14 cellular contexts compared by ENCODE assay signal in the genomic region with DNA sequence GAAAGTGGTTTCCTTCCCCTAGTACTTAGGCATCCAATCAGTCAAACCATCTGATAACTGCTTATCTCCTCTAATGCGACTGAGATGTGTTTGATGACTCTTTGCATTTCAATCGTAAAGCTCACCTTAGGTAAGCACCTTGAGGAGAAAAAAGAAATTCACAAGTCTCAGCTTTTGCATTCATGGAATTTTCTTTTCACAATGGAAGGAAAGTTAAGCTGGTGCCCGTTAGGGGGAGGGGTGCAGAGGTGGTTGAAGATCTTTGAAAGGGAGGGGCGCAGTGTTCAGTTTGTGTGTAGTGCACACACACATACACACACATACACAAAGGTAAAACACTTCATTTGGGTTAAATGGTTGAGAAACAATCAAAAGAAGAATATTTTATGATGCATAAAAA.
DNase-seq lines count a peak whose midpoint lies in the region; ATAC-seq and TF ChIP-seq lines count a peak whose summit lies in the region.
"Had no signal": no experiment of that assay in that cellular context is flagged by ENCODE, and none has a peak within 500 bp of the region (broad histone marks: within the 10 kb centered on the region; RNA-seq: fewer than 3 reads in every experiment).

No MANE protein-coding gene starts in this region.

- intact Hi-C loops in left ventricle myocardium inferior (cut with micrococcal nuclease): no loop called here

- in situ Hi-C loops in HAP-1 (cut with MboI; ENCODE audit: low sequenced_read_pairs): no loop called here

- H3K9me3 Mint-ChIP-seq in WTC11: no peaks in the 10 kb centered on the region

- H3K4me2 ChIP-seq in Karpas-422 (ENCODE audit: low read depth, low read length, poor library complexity, severe bottlenecking): no peak overlapping the region
- H3K4me2 ChIP-seq: PC-9 had no signal

- H3K4me1 ChIP-seq in HAP-1: peaks cover 35% of the 10 kb centered on the region
- peaks cover 33% of the 10 kb centered on the region for H3K4me1 ChIP-seq in iPS-20b (ENCODE audit: insufficient read depth, low read length)
- H3K4me1 ChIP-seq in Karpas-422 (ENCODE audit: low read length): no peaks in the 10 kb centered on the region
- no peaks in the 10 kb centered on the region for H3K4me1 ChIP-seq in left ventricle myocardium inferior

- no peaks in the 10 kb centered on the region for H3K79me2 ChIP-seq in Karpas-422 (ENCODE audit: low read length)

- H3K9me3 ChIP-seq in HAP-1: no peaks in the 10 kb centered on the region
- H3K9me3 ChIP-seq in iPS-20b (ENCODE audit: insufficient read depth, low read depth, low read length): no peaks in the 10 kb centered on the region
- no peaks in the 10 kb centered on the region for H3K9me3 ChIP-seq in Karpas-422 (ENCODE audit: low read length)
- H3K9me3 ChIP-seq in left ventricle myocardium inferior (replicated peaks): no peaks in the 10 kb centered on the region

- POLR2A ChIA-PET in WTC11 (lab: Charles Lee): interaction anchor here (0.6 kb wide), 1 partner anchor 89 kb away, joined by 3 read pairs; no protein-coding TSS in a partner anchor

- CTCF ChIA-PET in WTC11 (lab: Charles Lee): interaction anchor here (0.6 to 2.1 kb wide), 8 partner anchors 76 to 216 kb away, joined by 3 to 10 read pairs (median 4); partner anchors contain the start of gene SALL4

- no peaks in the 10 kb centered on the region for H3K9me2 ChIP-seq in Karpas-422 (replicated peaks; ENCODE audit: insufficient read depth, low read length)

- H3K27ac ChIP-seq in iPS-20b (ENCODE audit: low read length): no peak overlapping the region
- no peak overlapping the region for H3K27ac ChIP-seq in Karpas-422 (ENCODE audit: low read length)
- H3K27ac ChIP-seq in left ventricle myocardium inferior (replicated peaks): no peak overlapping the region
- H3K27ac ChIP-seq: PC-9 had no signal

- no peak overlapping the region for H3K4me3 ChIP-seq in HAP-1
- peak overlapping the region; percentile 39; the same call in 1 of the 2 replicates for H3K4me3 ChIP-seq in iPS-20b (ENCODE audit: low read length)
- no peak overlapping the region for H3K4me3 ChIP-seq in Karpas-422 (ENCODE audit: low read length)
- H3K4me3 ChIP-seq in left ventricle myocardium inferior: no peak overlapping the region
- H3K4me3 ChIP-seq: PC-9 had no signal

- H3K4me1 Mint-ChIP-seq in WTC11: peaks cover 53% of the 10 kb centered on the region

- H3K27ac Mint-ChIP-seq in WTC11: peak overlapping the region; percentile 88

- no peaks in the 10 kb centered on the region for H3K27me3 Mint-ChIP-seq in WTC11 (ENCODE audit: low read depth)

- no peak overlapping the region for H2AFZ ChIP-seq in Karpas-422 (ENCODE audit: low read length)
- H2AFZ ChIP-seq: PC-9 had no signal

- H3K27me3 ChIP-seq in HAP-1 (ENCODE audit: low read depth) (no peaks in the 10 kb centered on the region), iPS-20b (ENCODE audit: insufficient read depth, low read length) (no peaks in the 10 kb centered on the region), Karpas-422 (ENCODE audit: low read length) (no peaks in the 10 kb centered on the region), left ventricle myocardium inferior (ENCODE audit: low read depth) (peaks cover 49% of the 10 kb centered on the region)

- peak overlapping the region; percentile 46 for H3K4me3 Mint-ChIP-seq in WTC11

- ATAC-seq in WTC11 (peak; percentile 48), GM21390 (IDR thresholded peaks at IDR 0.05; ENCODE audit: unreplicated experiment) (no peak), HG03095 (IDR thresholded peaks at IDR 0.05; ENCODE audit: unreplicated experiment) (no peak)

- TF ChIP-seq CTCF in WTC11 (IDR thresholded peaks at IDR 0.05) (no peak), left ventricle myocardium inferior (IDR thresholded peaks at IDR 0.05; ENCODE audit: borderline replicate concordance) (no peak)

- DNase-seq in HAP-1 (ENCODE audit: low spot score in 2 of 2) (peak; percentile 56 to 63), WTC11 (ENCODE audit: low spot score) (no peak), Karpas-422 (no peak), left ventricle myocardium inferior (no peak)
- DNase-seq: COR-L47, IMR-90, NCI-H187 treated with DMSO at 0.1 percent for 48 hours, NCI-H2171, NCI-H446, PC-9, SW 1271 had no signal

- no peaks in the 10 kb centered on the region for H3K36me3 Mint-ChIP-seq in WTC11

- peak overlapping the region; percentile 17 for H3K9ac ChIP-seq in iPS-20b (ENCODE audit: low read depth, low read length)
- no peak overlapping the region for H3K9ac ChIP-seq in Karpas-422 (ENCODE audit: low read length)

- H3K36me3 ChIP-seq in HAP-1 (replicated peaks) (no peaks in the 10 kb centered on the region), iPS-20b (ENCODE audit: insufficient read depth, low read depth, low read length) (no peaks in the 10 kb centered on the region), Karpas-422 (ENCODE audit: insufficient read depth, low read length) (no peaks in the 10 kb centered on the region), left ventricle myocardium inferior (no peaks in the 10 kb centered on the region)

- no peaks in the 10 kb centered on the region for H4K20me1 ChIP-seq in Karpas-422 (ENCODE audit: insufficient read depth, low read depth, low read length)

TF ChIP-seq in WTC11, 78 proteins besides CTCF, POLR2A, EP300 and RAD21:
- peak; percentile 28; the same call in 1 of the 2 replicates for TF ChIP-seq TEAD1 (CRISPR knock-in tag; IDR thresholded peaks at IDR 0.05)
- TF ChIP-seq CBFB (CRISPR knock-in tag; IDR thresholded peaks at IDR 0.05; ENCODE audit: low read depth): no peak

Comparison
In these comparisons a context has a peak if more than half of its experiments do, and no peak if none do; other contexts are left out.
1. DNase-seq: peak in HAP-1 (2 of 2); none in WTC11 (single experiment), Karpas-422 (single experiment) and left ventricle myocardium inferior (single experiment).